8 cellular contexts compared by ENCODE assay signal in the genomic region with DNA sequence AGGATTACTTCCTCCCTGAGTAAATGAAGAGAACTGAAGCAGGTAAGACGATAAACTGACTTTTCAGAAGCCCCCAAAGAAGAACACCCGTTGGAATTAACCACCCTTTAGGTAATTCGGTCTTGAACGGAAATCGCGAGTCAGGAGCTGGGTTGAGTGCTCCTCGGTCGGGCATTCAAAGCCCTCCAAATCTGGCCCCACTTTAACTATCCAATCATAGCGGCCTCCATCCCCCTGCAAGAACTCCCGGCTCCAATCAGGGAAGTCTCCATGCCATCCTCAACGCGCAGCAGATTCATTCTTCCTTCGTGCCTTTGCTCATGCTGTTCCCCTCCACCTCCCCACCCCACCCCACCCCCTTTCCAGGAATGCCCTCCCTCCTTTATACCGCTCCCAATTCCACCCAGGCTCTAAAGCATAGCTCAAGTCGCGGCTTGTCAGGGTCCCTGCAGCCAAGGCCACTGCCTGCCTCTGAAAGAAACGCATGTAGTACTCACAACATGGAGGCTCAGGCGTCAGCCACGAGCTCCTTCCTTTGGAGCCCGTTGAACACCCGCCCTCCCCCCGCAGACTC. TPM values are rescaled to one million over a fixed set of nuclear protein-coding genes. Genes with fewer than 3 reads are reported as not detected.
DNase-seq lines count a peak whose midpoint lies in the region; ATAC-seq and TF ChIP-seq lines count a peak whose summit lies in the region.

No MANE protein-coding gene starts in this region.

- H2AFZ ChIP-seq in neuronal stem cell (ENCODE audit: low read length): peak overlapping the region; percentile 81

- H3K9me3 ChIP-seq in Panc1 (ENCODE audit: control insufficient read depth, insufficient read depth, low read depth, low read length) (no peaks in the 10 kb centered on the region), neuronal stem cell (replicated peaks in 1 of 2; ENCODE audit: control insufficient read depth in 2 of 2, insufficient read depth in 1 of 2, low read depth in 1 of 2, low read length in 2 of 2) (peaks cover 0 to 4% of the 10 kb centered on the region in 2 donors), aorta (ENCODE audit: control insufficient read depth, low read length) (no peaks in the 10 kb centered on the region)

- peak overlapping the region; percentile 73 for H3K4me2 ChIP-seq in neuronal stem cell (ENCODE audit: insufficient read depth, low read length, poor library complexity, severe bottlenecking)

- peaks cover 0 to 12% of the 10 kb centered on the region in 2 donors for H3K36me3 Mint-ChIP-seq in activated naive CD4-positive, alpha-beta T cell treated with anti-CD3 and anti-CD28 coated beads, Interleukin-2, amount 50 U/mL, for 72 hours

- peak overlapping the region; percentile 75 for H2BK15ac ChIP-seq in neuronal stem cell (ENCODE audit: low read length)

- peaks cover 3% of the 10 kb centered on the region for H3K79me1 ChIP-seq in neuronal stem cell (ENCODE audit: low read depth, low read length)

- no peak for TF ChIP-seq CTCF in Panc1 (IDR thresholded peaks at IDR 0.05)

- POLR2A ChIA-PET in Panc1 (lab: Charles Lee): interaction anchor here (0.6 kb wide), 2 partner anchors 164 to 193 kb away, joined by 3 to 7 read pairs; no protein-coding TSS in a partner anchor

- H3K14ac ChIP-seq in neuronal stem cell (ENCODE audit: low read length): no peak overlapping the region

- H3K18ac ChIP-seq in neuronal stem cell (ENCODE audit: low read length): no peak overlapping the region

- H3K27me3 ChIP-seq in Panc1 (ENCODE audit: control insufficient read depth, insufficient read depth, low read length) (no peaks in the 10 kb centered on the region), neuronal stem cell (ENCODE audit: control insufficient read depth in 3 of 3, insufficient read depth in 3 of 3, low read depth in 1 of 3, low read length in 3 of 3) (no peaks in the 10 kb centered on the region), aorta (ENCODE audit: control insufficient read depth in 1 of 2, insufficient read depth in 2 of 2, low read length in 1 of 2) (no peaks in the 10 kb centered on the region)

- peak overlapping the region; percentile 53 for H2AK5ac ChIP-seq in neuronal stem cell (ENCODE audit: low read depth, low read length)

- H2BK120ac ChIP-seq in neuronal stem cell (ENCODE audit: low read depth, low read length): no peak overlapping the region

- H3K4me1 ChIP-seq in Panc1 (ENCODE audit: control insufficient read depth, insufficient read depth, low read length) (peaks cover 12% of the 10 kb centered on the region), neuronal stem cell (ENCODE audit: control insufficient read depth in 2 of 2, insufficient read depth in 1 of 2, low read depth in 1 of 2, low read length in 2 of 2) (peaks cover 12 to 14% of the 10 kb centered on the region in 2 donors), aorta (ENCODE audit: control insufficient read depth in 1 of 2, insufficient read depth in 2 of 2, low read length in 2 of 2) (no peaks in the 10 kb centered on the region)

- H3K27ac ChIP-seq in Panc1 (ENCODE audit: low read length) (peak overlapping the region; percentile 95), neuronal stem cell (replicated peaks; ENCODE audit: low read length) (peak overlapping the region; percentile 100), aorta (ENCODE audit: low read depth in 1 of 2, low read length in 2 of 2) (peak overlapping the region; percentile 23 to 94)

- ATAC-seq in Panc1: peak; percentile 75
- ATAC-seq in activated naive CD4-positive, alpha-beta T cell treated with anti-CD3 and anti-CD28 coated beads, Interleukin-2, amount 50 U/mL, for 72 hours: peak; percentile 49 to 54
- ATAC-seq in aorta (ENCODE audit: low FRiP score): peak; percentile 30
- ATAC-seq in GM19463 (IDR thresholded peaks at IDR 0.05; ENCODE audit: unreplicated experiment): no peak

- no peaks in the 10 kb centered on the region for H3K9me3 Mint-ChIP-seq in activated naive CD4-positive, alpha-beta T cell treated with anti-CD3 and anti-CD28 coated beads, Interleukin-2, amount 50 U/mL, for 72 hours

- no TSS peak for BruUV-seq in Panc1 (replicated peaks; lab: Mats Ljungman, UMichigan)

- H3K36me3 ChIP-seq in Panc1 (ENCODE audit: control insufficient read depth, insufficient read depth, low read length) (no peaks in the 10 kb centered on the region; the same call in 1 of the 2 replicates), neuronal stem cell (replicated peaks in 1 of 2; ENCODE audit: control insufficient read depth in 2 of 2, insufficient read depth in 2 of 2, low read length in 2 of 2) (peaks cover 2 to 17% of the 10 kb centered on the region in 2 donors), aorta (ENCODE audit: control insufficient read depth in 1 of 2, insufficient read depth in 2 of 2, low read length in 1 of 2) (no peaks in the 10 kb centered on the region)

- no peak overlapping the region for H3K9ac ChIP-seq in neuronal stem cell (ENCODE audit: low read depth, low read length, poor library complexity)

- in situ Hi-C loops in Panc1 (cut with HindIII; ENCODE audit: low pct_unique_long_range_greater_than_20kb, low sequenced_read_pairs): no loop called here

- peak overlapping the region; percentile 89 to 97 for H3K27ac Mint-ChIP-seq in activated naive CD4-positive, alpha-beta T cell treated with anti-CD3 and anti-CD28 coated beads, Interleukin-2, amount 50 U/mL, for 72 hours

- intact Hi-C loops in Panc1 (cut with micrococcal nuclease; ENCODE audit: unreplicated experiment) (loop anchor here (10.0 kb wide), 2 partner anchors 140 to 250 kb away; partner anchors contain the start of gene NEDD4), aorta (cut with DNase I) (loop anchor here in 1 of 2 donors (10.0 kb wide), 2 partner anchors 140 to 250 kb away; partner anchors contain the start of gene NEDD4)

- H3K4ac ChIP-seq in neuronal stem cell (ENCODE audit: low read length): no peak overlapping the region

- CTCF ChIA-PET in Panc1 (lab: Charles Lee): no interaction called here

- H3K4me3 ChIP-seq in Panc1 (ENCODE audit: low read depth in 2 of 2, low read length in 2 of 2): peak overlapping the region; percentile 58 to 87
- H3K4me3 ChIP-seq in neuronal stem cell (ENCODE audit: low read length in 2 of 2): peak overlapping the region; percentile 60 to 91
- H3K4me3 ChIP-seq in aorta (ENCODE audit: low read length in 2 of 2): peak overlapping the region; percentile 69 to 96

- no peak overlapping the region for H4K91ac ChIP-seq in neuronal stem cell (ENCODE audit: low read depth, low read length, poor library complexity)

- no peak overlapping the region for H2BK12ac ChIP-seq in neuronal stem cell (ENCODE audit: low read length)

- no peak overlapping the region for H4K8ac ChIP-seq in neuronal stem cell (ENCODE audit: low read depth, low read length)

- no CpG with 5 or more reads among the region's 22 CpGs for WGBS in neuronal stem cell (ENCODE audit: extremely low coverage in 2 of 2, insufficient read length in 2 of 2, insufficient replicate concordance in 1 of 2), 2 donors
- WGBS in aorta, 2 donors: 0 to 1% methylated on average over 22 of the region's 22 CpGs

- peak overlapping the region; percentile 95 for H2BK5ac ChIP-seq in neuronal stem cell (ENCODE audit: low read length)

- H3K23ac ChIP-seq in neuronal stem cell (ENCODE audit: low read depth, low read length, poor library complexity): no peak overlapping the region

- DNase-seq in DMS114 treated with DMSO at 0.1 percent for 48 hours (lab: John Stamatoyannopoulos, UW; ENCODE audit: unreplicated experiment) (peak; percentile 79), HuH-7 (ENCODE audit: low spot score) (peak; percentile 74), Panc1 (ENCODE audit: low read depth, low spot score) (no peak), globus pallidus (ENCODE audit: low spot score) (peak; percentile 76), neuronal stem cell (ENCODE audit: low spot score) (peak; percentile 71), aorta (peak; percentile 55 to 74)
- DNase-seq in activated naive CD4-positive, alpha-beta T cell treated with anti-CD3 and anti-CD28 coated beads, Interleukin-2, amount 50 U/mL, for 72 hours (ENCODE audit: low spot score in 2 of 2): peak in 1 of 2 donors; percentile 22

RNA-seq across cellular contexts. Expression of gene RFX7, which starts 0.6 kb away (rescaled TPM):
- total RNA-seq in Panc1 (2021; ENCODE audit: unreplicated experiment) (24.2 TPM), aorta (10 to 100 TPM; 17.4 to 22.1 TPM)
- 8.5 TPM for polyA plus RNA-seq in Panc1 (2012; ENCODE audit: insufficient read length)
- total RNA-seq in activated naive CD4-positive, alpha-beta T cell treated with anti-CD3 and anti-CD28 coated beads, Interleukin-2, amount 50 U/mL, for 72 hours: 10 to 100 TPM; 20.3 to 27.0 TPM
- polyA plus RNA-seq in neuronal stem cell (2013, experiment 1 of 2): 23.4 TPM
- polyA plus RNA-seq in neuronal stem cell (2013, experiment 2 of 2): 23.0 TPM
- 1 to 10 TPM; 1.0 to 2.0 TPM for polyA plus RNA-seq in aorta
